ENCODE assay signal across 23 cellular contexts in genomic region chr6:13604135-13604534, GRCh38. TPM values are rescaled to one million over a fixed set of nuclear protein-coding genes. Genes with fewer than 3 reads are reported as not detected.
DNase-seq lines count a peak whose midpoint lies in the region; ATAC-seq, FAIRE-seq and TF ChIP-seq lines count a peak whose summit lies in the region.
"Had no signal": no experiment of that assay in that cellular context is flagged by ENCODE, and none has a peak within 500 bp of the region (broad histone marks: within the 10 kb centered on the region; RNA-seq: fewer than 3 reads in every experiment).

No MANE protein-coding gene starts in this region.

- H3K36me3 Mint-ChIP-seq in activated T-cell treated with anti-CD3 and anti-CD28 coated beads, Interleukin-2, amount 50 U/mL, for 72 hours (ENCODE audit: insufficient read depth in 2 of 2) = peaks cover 0 to 5% of the 10 kb centered on the region in 2 donors
- peaks cover 36% of the 10 kb centered on the region for H3K36me3 Mint-ChIP-seq in activated T-cell treated with anti-CD3 and anti-CD28 coated beads, Interleukin-2, amount 50 U/mL, for 4 hours (ENCODE audit: insufficient read depth)
- peaks cover 30% of the 10 kb centered on the region for H3K36me3 Mint-ChIP-seq in Caco-2 (ENCODE audit: insufficient read depth, unreplicated experiment)
- peaks cover 28% of the 10 kb centered on the region for H3K36me3 Mint-ChIP-seq in progenitor cell of endocrine pancreas (ENCODE audit: insufficient read depth)

- no peak overlapping the region for H2AFZ ChIP-seq in K562 (ENCODE audit: low read depth, low read length)

- DNase-seq in activated T-cell treated with anti-CD3 and anti-CD28 coated beads, Interleukin-2, amount 50 U/mL, for 72 hours = no peak
- DNase-seq in activated T-cell treated with anti-CD3 and anti-CD28 coated beads, Interleukin-2, amount 50 U/mL, for 4 hours = no peak
- DNase-seq in Caco-2 = no peak
- DNase-seq in K562 (ENCODE audit: extremely low read depth in 1 of 4, low spot score in 3 of 4) = peak in 2 of 4 experiments; percentile 50 to 52
- no peak for DNase-seq in progenitor cell of endocrine pancreas (ENCODE audit: low spot score, unreplicated experiment)
- no peak for DNase-seq in COLO829 (ENCODE audit: low spot score)
- no peak for DNase-seq in NCI-H146 treated with DMSO at 0.1 percent for 48 hours (lab: John Stamatoyannopoulos, UW; ENCODE audit: unreplicated experiment)
- DNase-seq: AML-193; Calu3; CD4-positive, alpha-beta T cell; CD8-positive, alpha-beta T cell; COR-L47; DMS79 treated with DMSO at 0.1 percent for 48 hours; GF-D8 had no signal

- TF ChIP-seq RAD21 in K562 (CRISPR knock-in tag; conservative IDR thresholded peaks at IDR 0.05 in 1 of 2, IDR thresholded peaks at IDR 0.05 in 1 of 2) = no peak

- H3K9ac ChIP-seq in K562 (ENCODE audit: insufficient read depth in 1 of 2, low read depth in 2 of 2, low read length in 2 of 2) = no peak overlapping the region
- H3K9ac ChIP-seq: BLaER1 treated with 17β-estradiol and CSF1 and Interleukin-3, amounts not matched to agents 10 nM and 100 nM had no signal

- intact Hi-C loops in Caco-2 (cut with micrococcal nuclease; ENCODE audit: unreplicated experiment) (no loop called here), K562 (cut with micrococcal nuclease) (no loop called here)

- H3K36me3 ChIP-seq in Caco-2 (ENCODE audit: control insufficient read depth, insufficient read depth, low read length) = no peaks in the 10 kb centered on the region
- H3K36me3 ChIP-seq in K562 (ENCODE audit: control insufficient read depth, insufficient read depth, low read length) = peaks cover 15% of the 10 kb centered on the region

- TF ChIP-seq CTCF in Caco-2 (IDR thresholded peaks at IDR 0.05; ENCODE audit: insufficient read depth in 1 of 2, low read depth in 1 of 2, low read length in 1 of 2, severe bottlenecking in 1 of 2, unreplicated experiment in 1 of 2) (no peak), K562 (IDR thresholded peaks at IDR 0.05 in 2 of 3, conservative IDR thresholded peaks at IDR 0.05 in 1 of 3; ENCODE audit: insufficient read depth in 2 of 3, low read depth in 1 of 3, low read length in 3 of 3) (no peak), progenitor cell of endocrine pancreas (IDR thresholded peaks at IDR 0.05; ENCODE audit: unreplicated experiment) (no peak)

- H3K79me2 ChIP-seq in K562 (ENCODE audit: control insufficient read depth, insufficient read depth, low read length) = no peaks in the 10 kb centered on the region

- no peaks in the 10 kb centered on the region for H3K4me1 Mint-ChIP-seq in activated T-cell treated with anti-CD3 and anti-CD28 coated beads, Interleukin-2, amount 50 U/mL, for 72 hours (ENCODE audit: low read depth)
- no peaks in the 10 kb centered on the region for H3K4me1 Mint-ChIP-seq in activated T-cell treated with anti-CD3 and anti-CD28 coated beads, Interleukin-2, amount 50 U/mL, for 4 hours (ENCODE audit: low read depth)
- H3K4me1 Mint-ChIP-seq in Caco-2 (ENCODE audit: low read depth, unreplicated experiment) (peaks cover 17% of the 10 kb centered on the region), progenitor cell of endocrine pancreas (ENCODE audit: low read depth) (peaks cover 27% of the 10 kb centered on the region)
- H3K4me1 Mint-ChIP-seq: B cell had no signal

- H3K4me3 ChIP-seq in Caco-2 (ENCODE audit: low read depth, low read length) (no peak overlapping the region), K562 (no peak overlapping the region)
- H3K4me3 ChIP-seq: A549; BLaER1 treated with 17β-estradiol and CSF1 and Interleukin-3, amounts not matched to agents 10 nM and 100 nM had no signal

- H4K20me1 ChIP-seq in K562 (replicated peaks; ENCODE audit: control insufficient read depth, insufficient read depth, low read length) = no peaks in the 10 kb centered on the region
- H4K20me1 ChIP-seq: BLaER1 treated with 17β-estradiol and CSF1 and Interleukin-3, amounts not matched to agents 10 nM and 100 nM had no signal

- CTCF ChIA-PET in Caco-2 (lab: Charles Lee) = interaction anchor here (1.0 to 1.7 kb wide), 3 partner anchors 11 to 30 kb away, joined by 3 to 6 read pairs (median 5); partner anchors contain the start of genes NOL7 and SIRT5
- CTCF ChIA-PET in K562 (lab: Yijun Ruan, JAX; ENCODE audit: low intra/inter-chr PET ratio) = no interaction called here

- H3K9me3 ChIP-seq in Caco-2 = no peaks in the 10 kb centered on the region; the same call in 1 of the 2 replicates
- no peaks in the 10 kb centered on the region for H3K9me3 ChIP-seq in K562 (replicated peaks; ENCODE audit: control insufficient read depth, insufficient read depth, low read depth, low read length)
- H3K9me3 ChIP-seq: A549 had no signal

- WGBS in K562 (ENCODE audit: insufficient coverage, low coverage, missing lambda C conversion rate) = 19% methylated on average over 4 of the region's 4 CpGs

- TF ChIP-seq EP300 in K562 (IDR thresholded peaks at IDR 0.05; ENCODE audit: low read length) = no peak

- peak; percentile 61 for FAIRE-seq in K562 (lab: Jason Lieb, UNC)
- FAIRE-seq: A549, D721Med, G401.6, GM12891, GM19239 had no signal

- no peak for TF ChIP-seq POLR2A in K562 (conservative IDR thresholded peaks at IDR 0.05)

- no peak overlapping the region for H3K4me2 ChIP-seq in K562 (ENCODE audit: insufficient read depth, low read length)
- H3K4me2 ChIP-seq: A549; BLaER1 treated with 17β-estradiol and CSF1 and Interleukin-3, amounts not matched to agents 10 nM and 100 nM had no signal

- in situ Hi-C loops in K562 (cut with MboI) = no loop called here

- no peaks in the 10 kb centered on the region for H3K9me3 Mint-ChIP-seq in activated T-cell treated with anti-CD3 and anti-CD28 coated beads, Interleukin-2, amount 50 U/mL, for 72 hours
- no peaks in the 10 kb centered on the region for H3K9me3 Mint-ChIP-seq in activated T-cell treated with anti-CD3 and anti-CD28 coated beads, Interleukin-2, amount 50 U/mL, for 4 hours
- H3K9me3 Mint-ChIP-seq in Caco-2 (ENCODE audit: unreplicated experiment) = no peaks in the 10 kb centered on the region
- peaks cover 3% of the 10 kb centered on the region for H3K9me3 Mint-ChIP-seq in progenitor cell of endocrine pancreas (ENCODE audit: low read depth)
- H3K9me3 Mint-ChIP-seq: CD4-positive, alpha-beta T cell; CD8-positive, alpha-beta T cell had no signal

- H3K4me1 ChIP-seq in Caco-2 (peaks cover 23% of the 10 kb centered on the region), K562 (replicated peaks in 1 of 2; ENCODE audit: control insufficient read depth in 2 of 2, insufficient read depth in 2 of 2, low read length in 2 of 2) (peaks cover 0 to 2% of the 10 kb centered on the region in 2 experiments; a peak in 2 of 5 replicates)
- H3K4me1 ChIP-seq: A549; BLaER1 treated with 17β-estradiol and CSF1 and Interleukin-3, amounts not matched to agents 10 nM and 100 nM had no signal

- H3K27ac Mint-ChIP-seq in activated T-cell treated with anti-CD3 and anti-CD28 coated beads, Interleukin-2, amount 50 U/mL, for 72 hours = peak overlapping the region; percentile 79
- H3K27ac Mint-ChIP-seq in Caco-2 (ENCODE audit: unreplicated experiment) = peak overlapping the region; percentile 26
- peak overlapping the region; percentile 33 for H3K27ac Mint-ChIP-seq in progenitor cell of endocrine pancreas
- H3K27ac Mint-ChIP-seq: B cell; CD4-positive, alpha-beta T cell; CD8-positive, alpha-beta T cell had no signal

- BruUV-seq in Caco-2 (replicated peaks; lab: Mats Ljungman, UMichigan) = no TSS peak
- no TSS peak for BruUV-seq in K562 (replicated peaks; lab: Mats Ljungman, UMichigan)

- peak overlapping the region; percentile 3; the same call in 1 of the 3 replicates for H3K27ac ChIP-seq in K562 (ENCODE audit: extremely low read depth, low read depth, low read length)
- H3K27ac ChIP-seq: 22Rv1; A549; BLaER1 treated with 17β-estradiol and CSF1 and Interleukin-3, amounts not matched to agents 10 nM and 100 nM; C4-2B had no signal

- H3K9me1 ChIP-seq in K562 (ENCODE audit: control insufficient read depth, insufficient read depth, low read length) = no peaks in the 10 kb centered on the region

- POLR2A ChIA-PET in Caco-2 (lab: Charles Lee) = interaction anchor here (1.6 to 1.8 kb wide), 2 partner anchors 11 to 30 kb away, joined by 6 to 22 read pairs; partner anchors contain the start of genes NOL7 and SIRT5
- POLR2A ChIA-PET in K562 (lab: Yijun Ruan, JAX) = interaction anchor here (0.7 to 3.8 kb wide), 5 partner anchors 9 to 77 kb away, joined by 3 to 31 read pairs (median 6); partner anchors contain the start of gene NOL7

- no peak overlapping the region for H3K4me3 Mint-ChIP-seq in activated T-cell treated with anti-CD3 and anti-CD28 coated beads, Interleukin-2, amount 50 U/mL, for 72 hours
- H3K4me3 Mint-ChIP-seq in activated T-cell treated with anti-CD3 and anti-CD28 coated beads, Interleukin-2, amount 50 U/mL, for 4 hours = no peak overlapping the region
- H3K4me3 Mint-ChIP-seq in Caco-2 (ENCODE audit: unreplicated experiment) (no peak overlapping the region), progenitor cell of endocrine pancreas (ENCODE audit: low read depth) (no peak overlapping the region)
- H3K4me3 Mint-ChIP-seq: B cell; CD4-positive, alpha-beta T cell; CD8-positive, alpha-beta T cell had no signal

- H3K27me3 ChIP-seq in Caco-2 (replicated peaks; ENCODE audit: control insufficient read depth, insufficient read depth, low read length) = no peaks in the 10 kb centered on the region
- no peaks in the 10 kb centered on the region for H3K27me3 ChIP-seq in K562 (ENCODE audit: control insufficient read depth in 2 of 2, insufficient read depth in 2 of 2, low read length in 2 of 2)
- H3K27me3 ChIP-seq: BLaER1 treated with 17β-estradiol and CSF1 and Interleukin-3, amounts not matched to agents 10 nM and 100 nM had no signal

- H3K27me3 Mint-ChIP-seq in activated T-cell treated with anti-CD3 and anti-CD28 coated beads, Interleukin-2, amount 50 U/mL, for 72 hours (ENCODE audit: low read depth) = no peaks in the 10 kb centered on the region
- no peaks in the 10 kb centered on the region for H3K27me3 Mint-ChIP-seq in activated T-cell treated with anti-CD3 and anti-CD28 coated beads, Interleukin-2, amount 50 U/mL, for 4 hours (ENCODE audit: low read depth)
- H3K27me3 Mint-ChIP-seq in Caco-2 (ENCODE audit: insufficient read depth, unreplicated experiment) = no peaks in the 10 kb centered on the region
- no peaks in the 10 kb centered on the region for H3K27me3 Mint-ChIP-seq in progenitor cell of endocrine pancreas
- H3K27me3 Mint-ChIP-seq: B cell; CD4-positive, alpha-beta T cell had no signal

- ATAC-seq in activated T-cell treated with anti-CD3 and anti-CD28 coated beads, Interleukin-2, amount 50 U/mL, for 72 hours (replicated peaks in 1 of 2) = no peak
- no peak for ATAC-seq in activated T-cell treated with anti-CD3 and anti-CD28 coated beads, Interleukin-2, amount 50 U/mL, for 4 hours
- ATAC-seq in K562 = peak; percentile 91
- ATAC-seq: A549; CD8-positive, alpha-beta T cell had no signal

RNA-seq across cellular contexts. Expression of gene NOL7, which starts 11.0 kb away (rescaled TPM):
- total RNA-seq in activated T-cell treated with anti-CD3 and anti-CD28 coated beads, Interleukin-2, amount 50 U/mL, for 72 hours = 10 to 100 TPM; 51.5 to 54.3 TPM
- 100 to 1,000 TPM; 194 to 213 (median 201) TPM for total RNA-seq in activated T-cell treated with anti-CD3 and anti-CD28 coated beads, Interleukin-2, amount 50 U/mL, for 4 hours
- total RNA-seq in Caco-2 (2022) = 85.4 and 92.9 TPM in 2 replicates
- total RNA-seq in K562 (2011; cell fraction: chromatin; rRNA removed; ENCODE audit: low replicate concordance) = 19.4 and 35.8 TPM in 2 replicates
- total RNA-seq in K562 (2011; cell fraction: nucleolus; rRNA removed) = 26.6 and 26.8 TPM in 2 replicates
- total RNA-seq in K562 (2011; cell fraction: nucleoplasm; rRNA removed) = 28.4 and 33.0 TPM in 2 replicates
- 199 and 235 TPM in 2 replicates for total RNA-seq in K562 (2014; rRNA removed)
- total RNA-seq in K562 (2014; rRNA removed; fragmentation: Illumina TruSeq; extraction: Trizol) = 167 and 196 TPM in 2 replicates
- 159 and 162 TPM in 2 replicates for total RNA-seq in K562 (2015; rRNA removed; fragmentation: Illumina TruSeq; extraction: Trizol)
- total RNA-seq in K562 (2021) = 137 and 146 TPM in 2 replicates
- polyA plus RNA-seq in K562 (2011; rRNA removed) = 47.0 and 79.2 TPM in 2 replicates
- 31.3 and 35.5 TPM in 2 replicates for polyA plus RNA-seq in K562 (2011; cell fraction: cytosol; rRNA removed)
- 23.3 and 29.9 TPM in 2 replicates for polyA plus RNA-seq in K562 (2011; cell fraction: nucleus; rRNA removed)
- 125 and 138 TPM in 2 replicates for polyA plus RNA-seq in K562 (2012)
- polyA plus RNA-seq in K562 (2014; fragmentation: Illumina TruSeq; extraction: Trizol) = 157 and 177 TPM in 2 replicates
- polyA plus RNA-seq in K562 (2014; fragmentation: Nextera tagmentation; extraction: Ambion mirVana) = 10 to 100 TPM; 19.4 to 23.4 TPM
- 214 TPM in 2 replicates for polyA plus RNA-seq in K562 (2014; rRNA removed)
- polyA minus RNA-seq in K562 (2011; rRNA and poly(A)+ RNA removed) = 22.9 and 25.8 TPM in 2 replicates
- 20.5 and 24.8 TPM in 2 replicates for polyA minus RNA-seq in K562 (2011; cell fraction: cytosol; rRNA and poly(A)+ RNA removed)
- 17.0 and 21.9 TPM in 2 replicates for polyA minus RNA-seq in K562 (2011; cell fraction: nucleus; rRNA and poly(A)+ RNA removed)
- 40.5 and 44.6 TPM in 2 replicates for total RNA-seq in progenitor cell of endocrine pancreas

RNA-seq across cellular contexts. Expression of gene SIRT5, which starts 29.7 kb away (rescaled TPM):
- total RNA-seq in activated T-cell treated with anti-CD3 and anti-CD28 coated beads, Interleukin-2, amount 50 U/mL, for 72 hours = 10 to 100 TPM; 12.2 to 14.3 TPM
- 1 to 10 TPM; 6.5 to 7.8 (median 7.1) TPM for total RNA-seq in activated T-cell treated with anti-CD3 and anti-CD28 coated beads, Interleukin-2, amount 50 U/mL, for 4 hours
- total RNA-seq in Caco-2 (2022) (17.9 and 19.0 TPM in 2 replicates), K562 (2014; rRNA removed) (7.4 and 8.6 TPM in 2 replicates), K562 (2014; rRNA removed; fragmentation: Illumina TruSeq; extraction: Trizol) (11.6 and 15.0 TPM in 2 replicates), K562 (2015; rRNA removed; fragmentation: Illumina TruSeq; extraction: Trizol) (10.0 and 13.4 TPM in 2 replicates), K562 (2021) (8.6 and 8.7 TPM in 2 replicates), progenitor cell of endocrine pancreas (18.2 and 18.8 TPM in 2 replicates)
- 14.1 and 21.0 TPM in 2 replicates for total RNA-seq in K562 (2011; cell fraction: chromatin; rRNA removed; ENCODE audit: low replicate concordance)
- 9.3 and 10.0 TPM in 2 replicates for total RNA-seq in K562 (2011; cell fraction: nucleolus; rRNA removed)
- 16.4 and 25.4 TPM in 2 replicates for total RNA-seq in K562 (2011; cell fraction: nucleoplasm; rRNA removed)
- polyA plus RNA-seq in K562 (2011; rRNA removed) (9.2 and 11.4 TPM in 2 replicates), K562 (2014; fragmentation: Illumina TruSeq; extraction: Trizol) (12.5 and 15.7 TPM in 2 replicates), K562 (2014; fragmentation: Nextera tagmentation; extraction: Ambion mirVana) (1 to 10 TPM; 2.1 to 2.3 TPM), K562 (2014; rRNA removed) (11.7 and 15.7 TPM in 2 replicates)
- polyA plus RNA-seq in K562 (2011; cell fraction: cytosol; rRNA removed) = 7.1 and 7.7 TPM in 2 replicates
- polyA plus RNA-seq in K562 (2011; cell fraction: nucleus; rRNA removed) = 11.8 and 16.3 TPM in 2 replicates
- 9.1 and 15.2 TPM in 2 replicates for polyA plus RNA-seq in K562 (2012)
- 6.5 TPM in 2 replicates for polyA minus RNA-seq in K562 (2011; rRNA and poly(A)+ RNA removed)
- polyA minus RNA-seq in K562 (2011; cell fraction: cytosol; rRNA and poly(A)+ RNA removed) = 3.3 and 3.4 TPM in 2 replicates
- polyA minus RNA-seq in K562 (2011; cell fraction: nucleus; rRNA and poly(A)+ RNA removed) = 7.8 and 8.2 TPM in 2 replicates

Comparison
In these comparisons a context has a peak if more than half of its experiments do, and no peak if none do; other contexts are left out.
1. H3K27ac Mint-ChIP-seq: peak in every context shown above with its lines; median percentile 79 in activated T-cell treated with anti-CD3 and anti-CD28 coated beads, Interleukin-2, amount 50 U/mL, for 72 hours; 33 in progenitor cell of endocrine pancreas; 26 in Caco-2.